8 cellular contexts compared by ENCODE assay signal in genomic region chr1:154182342-154183044, GRCh38. TPM values are rescaled to one million over a fixed set of nuclear protein-coding genes. Genes with fewer than 3 reads are reported as not detected.
DNase-seq lines count a peak whose midpoint lies in the region; ATAC-seq and TF ChIP-seq lines count a peak whose summit lies in the region.

No MANE protein-coding gene starts in this region.

- H3K36me3 Mint-ChIP-seq in Caco-2 (ENCODE audit: insufficient read depth, unreplicated experiment) (peaks cover 66% of the 10 kb centered on the region), type B pancreatic cell (peaks cover 15% of the 10 kb centered on the region)
- peaks cover 41 to 51% of the 10 kb centered on the region in 2 donors for H3K36me3 Mint-ChIP-seq in activated naive CD4-positive, alpha-beta T cell treated with anti-CD3 and anti-CD28 coated beads, Interleukin-2, amount 50 U/mL, for 72 hours

- CTCF ChIA-PET in Caco-2 (lab: Charles Lee): no interaction called here
- CTCF ChIA-PET in SK-N-SH (lab: Yijun Ruan, JAX): interaction anchor here (1.2 to 2.1 kb wide), 2 partner anchors 17 to 19 kb away, joined by 4 to 9 read pairs; no protein-coding TSS in a partner anchor

- no peaks in the 10 kb centered on the region for H3K9me3 ChIP-seq in Caco-2
- no peaks in the 10 kb centered on the region for H3K9me3 ChIP-seq in HUES6 (ENCODE audit: control insufficient read depth, insufficient read depth, low read depth, low read length)
- H3K9me3 ChIP-seq in SK-N-SH: no peaks in the 10 kb centered on the region
- H3K9me3 ChIP-seq in trophoblast cell (ENCODE audit: insufficient read depth, low read depth, low read length): no peaks in the 10 kb centered on the region

- peak overlapping the region; percentile 70 for H3K4me3 ChIP-seq in Caco-2 (ENCODE audit: low read depth, low read length)
- peak overlapping the region; percentile 94 for H3K4me3 ChIP-seq in HUES6 (ENCODE audit: low read depth, low read length)
- peak overlapping the region; percentile 92 to 98 for H3K4me3 ChIP-seq in SK-N-SH (ENCODE audit: low read depth in 2 of 2, low read length in 1 of 2)
- H3K4me3 ChIP-seq in trophoblast cell (ENCODE audit: low read depth, low read length): peak overlapping the region; percentile 99

- H4K8ac ChIP-seq in trophoblast cell (ENCODE audit: low read depth, low read length): peak overlapping the region; percentile 77

- no peaks in the 10 kb centered on the region for H3K9me3 Mint-ChIP-seq in Caco-2 (ENCODE audit: unreplicated experiment)
- H3K9me3 Mint-ChIP-seq in activated naive CD4-positive, alpha-beta T cell treated with anti-CD3 and anti-CD28 coated beads, Interleukin-2, amount 50 U/mL, for 72 hours: no peaks in the 10 kb centered on the region
- H3K9me3 Mint-ChIP-seq in type B pancreatic cell: no peaks in the 10 kb centered on the region

- H3F3A ChIP-seq in SK-N-SH (replicated peaks; ENCODE audit: insufficient read depth): peaks cover 18% of the 10 kb centered on the region

- under 1% methylated on average over 35 of the region's 36 CpGs for WGBS in SK-N-SH (ENCODE audit: low lambda C conversion rate)
- no CpG with 5 or more reads among the region's 36 CpGs for WGBS in trophoblast cell (ENCODE audit: extremely low coverage, insufficient coverage, insufficient read length)

- peak; percentile 43 for ATAC-seq in GM21360 (IDR thresholded peaks at IDR 0.05; ENCODE audit: unreplicated experiment)
- peak; percentile 73 to 77 for ATAC-seq in activated naive CD4-positive, alpha-beta T cell treated with anti-CD3 and anti-CD28 coated beads, Interleukin-2, amount 50 U/mL, for 72 hours
- ATAC-seq in Right ventricle myocardium superior (ENCODE audit: poor library complexity): peak; percentile 63

- H3K27ac ChIP-seq in HUES6 (ENCODE audit: low read depth, low read length) (peak overlapping the region; percentile 68), SK-N-SH (ENCODE audit: low read depth in 2 of 2, low read length in 1 of 2) (peak overlapping the region; percentile 86 to 93), trophoblast cell (ENCODE audit: low read depth, low read length) (peak overlapping the region; percentile 67)

- H3K27me3 ChIP-seq in Caco-2 (replicated peaks; ENCODE audit: control insufficient read depth, insufficient read depth, low read length) (no peaks in the 10 kb centered on the region), HUES6 (ENCODE audit: control insufficient read depth, insufficient read depth, low read length) (no peaks in the 10 kb centered on the region), SK-N-SH (ENCODE audit: insufficient read depth) (no peaks in the 10 kb centered on the region), trophoblast cell (ENCODE audit: insufficient read depth, low read length) (no peaks in the 10 kb centered on the region)

- H2BK5ac ChIP-seq in trophoblast cell (ENCODE audit: low read depth, low read length, poor library complexity): peak overlapping the region; percentile 71

- peak overlapping the region; percentile 28 for H2BK120ac ChIP-seq in trophoblast cell (ENCODE audit: insufficient read depth, low read length, poor library complexity)

- POLR2A ChIA-PET in Caco-2 (lab: Charles Lee): interaction anchor here (0.9 kb wide), 1 partner anchor 192 kb away, joined by 6 read pairs; the partner anchor contains the start of gene RPS27
- POLR2A ChIA-PET in SK-N-SH (lab: Yijun Ruan, JAX): interaction anchor here (0.5 to 1.2 kb wide), 3 partner anchors 11 to 192 kb away, joined by 4 to 6 read pairs (median 5); partner anchors contain the start of gene RPS27

- H2AFZ ChIP-seq in SK-N-SH (ENCODE audit: low read depth) (no peak overlapping the region), trophoblast cell (ENCODE audit: insufficient read depth, low read length, poor library complexity) (peak overlapping the region; percentile 48)

- H3K79me1 ChIP-seq in trophoblast cell (ENCODE audit: low read length): peaks cover 15% of the 10 kb centered on the region

- peaks cover 47% of the 10 kb centered on the region for H4K20me1 ChIP-seq in SK-N-SH (ENCODE audit: insufficient read depth)

- intact Hi-C loops in Caco-2 (cut with micrococcal nuclease; ENCODE audit: unreplicated experiment): loop anchor here (1.0 kb wide), 1 partner anchor 181 kb away; no protein-coding TSS in a partner anchor
- intact Hi-C loops in Right ventricle myocardium superior (cut with DNase I): no loop called here

- no peak for TF ChIP-seq RAD21 in SK-N-SH (IDR thresholded peaks at IDR 0.05; ENCODE audit: low read length)

- peak overlapping the region; percentile 84 for H3K4ac ChIP-seq in trophoblast cell (ENCODE audit: low read depth, low read length)

- H3K79me2 ChIP-seq in SK-N-SH (ENCODE audit: insufficient read depth): peaks cover 56% of the 10 kb centered on the region
- H3K79me2 ChIP-seq in trophoblast cell (ENCODE audit: control insufficient read depth, insufficient read depth, low read length, poor library complexity): peaks cover 32% of the 10 kb centered on the region

- BruUV-seq in Caco-2 (replicated peaks; lab: Mats Ljungman, UMichigan): no TSS peak

- H4K12ac ChIP-seq in trophoblast cell (ENCODE audit: low read depth, low read length): peak overlapping the region; percentile 65

- H3K9ac ChIP-seq in HUES6 (ENCODE audit: low read length) (peak overlapping the region; percentile 86), SK-N-SH (peak overlapping the region; percentile 90), trophoblast cell (ENCODE audit: low read length) (peak overlapping the region; percentile 95)

- peak overlapping the region; percentile 75 for H3K14ac ChIP-seq in trophoblast cell (ENCODE audit: low read length)

- H3K4me1 Mint-ChIP-seq in Caco-2 (ENCODE audit: low read depth, unreplicated experiment) (peaks cover 56% of the 10 kb centered on the region), type B pancreatic cell (ENCODE audit: unreplicated experiment) (peaks cover 48% of the 10 kb centered on the region)

- H3K36me3 ChIP-seq in Caco-2 (ENCODE audit: control insufficient read depth, insufficient read depth, low read length) (peaks cover 3% of the 10 kb centered on the region; the same call in 1 of the 2 replicates), HUES6 (ENCODE audit: control insufficient read depth, insufficient read depth, low read length) (peaks cover 26% of the 10 kb centered on the region), SK-N-SH (replicated peaks in 1 of 2; ENCODE audit: control insufficient read depth in 1 of 2, insufficient read depth in 2 of 2, low read length in 1 of 2) (peaks cover 16 to 19% of the 10 kb centered on the region in 2 experiments), trophoblast cell (ENCODE audit: control insufficient read depth in 1 of 2, insufficient read depth in 2 of 2, low read length in 2 of 2) (peaks cover 0 to under 1% of the 10 kb centered on the region in 2 experiments)

- peak overlapping the region; percentile 91 for H4K91ac ChIP-seq in trophoblast cell (ENCODE audit: low read depth, low read length)

- DNase-seq in Caco-2 (peak; percentile 76 to 84), SK-N-SH (peak; percentile 59), Right ventricle myocardium superior (peak; percentile 88), trophoblast cell (peak; percentile 24 to 53), type B pancreatic cell (ENCODE audit: extremely low spot score, unreplicated experiment) (peak; percentile 70)
- peak; percentile 75 to 87 for DNase-seq in activated naive CD4-positive, alpha-beta T cell treated with anti-CD3 and anti-CD28 coated beads, Interleukin-2, amount 50 U/mL, for 72 hours (ENCODE audit: low spot score in 2 of 2)

- H3K27me3 Mint-ChIP-seq in Caco-2 (ENCODE audit: insufficient read depth, unreplicated experiment): no peaks in the 10 kb centered on the region
- H3K27me3 Mint-ChIP-seq in type B pancreatic cell: peaks cover 4% of the 10 kb centered on the region

- H3K4me3 Mint-ChIP-seq in Caco-2 (ENCODE audit: unreplicated experiment): peak overlapping the region; percentile 92
- H3K4me3 Mint-ChIP-seq in type B pancreatic cell: peak overlapping the region; percentile 100

- TF ChIP-seq EP300 in SK-N-SH (IDR thresholded peaks at IDR 0.05; ENCODE audit: borderline replicate concordance in 1 of 2, low read depth in 1 of 2, low read length in 1 of 2): no peak

- H3K27ac Mint-ChIP-seq in Caco-2 (ENCODE audit: unreplicated experiment) (peak overlapping the region; percentile 96), type B pancreatic cell (peak overlapping the region; percentile 99)
- peak overlapping the region; percentile 91 to 96 for H3K27ac Mint-ChIP-seq in activated naive CD4-positive, alpha-beta T cell treated with anti-CD3 and anti-CD28 coated beads, Interleukin-2, amount 50 U/mL, for 72 hours

- H2AK5ac ChIP-seq in trophoblast cell (ENCODE audit: low read length): peak overlapping the region; percentile 81

- TF ChIP-seq CTCF in Caco-2 (IDR thresholded peaks at IDR 0.05; ENCODE audit: insufficient read depth in 1 of 2, low read depth in 1 of 2, low read length in 1 of 2, severe bottlenecking in 1 of 2, unreplicated experiment in 1 of 2) (peak in 1 of 2 experiments; percentile 14), SK-N-SH (IDR thresholded peaks at IDR 0.05) (peak; percentile 10; the same call in 1 of the 2 replicates), type B pancreatic cell (conservative IDR thresholded peaks at IDR 0.05) (no peak)

- H3K23ac ChIP-seq in trophoblast cell (ENCODE audit: low read length): no peak overlapping the region

- H3K4me2 ChIP-seq in SK-N-SH (peak overlapping the region; percentile 90), trophoblast cell (ENCODE audit: low read length) (peak overlapping the region; percentile 74)

- H3K4me1 ChIP-seq in Caco-2: peaks cover 59% of the 10 kb centered on the region
- peaks cover 49% of the 10 kb centered on the region for H3K4me1 ChIP-seq in HUES6 (ENCODE audit: control insufficient read depth, insufficient read depth, low read length)
- peaks cover 28 to 43% of the 10 kb centered on the region in 2 experiments; a peak in 3 of 4 replicates for H3K4me1 ChIP-seq in SK-N-SH (ENCODE audit: control insufficient read depth in 1 of 2, insufficient read depth in 2 of 2, low read depth in 1 of 2, low read length in 1 of 2)
- H3K4me1 ChIP-seq in trophoblast cell (ENCODE audit: control insufficient read depth in 1 of 2, insufficient read depth in 2 of 2, low read length in 2 of 2): peaks cover 13 to 18% of the 10 kb centered on the region in 2 experiments

- peak overlapping the region; percentile 43 for H3K18ac ChIP-seq in trophoblast cell (ENCODE audit: low read length)

- no peaks in the 10 kb centered on the region for H3K9me2 ChIP-seq in SK-N-SH

- H2BK12ac ChIP-seq in trophoblast cell (ENCODE audit: low read length): no peak overlapping the region

RNA-seq across cellular contexts. Expression of gene TPM3, which starts 9.4 kb away (rescaled TPM):
- total RNA-seq in Caco-2 (2022) (681 and 698 TPM in 2 replicates), Right ventricle myocardium superior (80.9 TPM), type B pancreatic cell (ENCODE audit: low replicate concordance) (263 and 371 TPM in 2 replicates)
- 324 and 359 TPM in 2 replicates for polyA plus RNA-seq in SK-N-SH (2012; rRNA removed)
- 391 and 506 TPM in 2 replicates for polyA plus RNA-seq in SK-N-SH (2012; cell fraction: cytosol; rRNA removed)
- 163 and 260 TPM in 2 replicates for polyA plus RNA-seq in SK-N-SH (2012; cell fraction: nucleus; rRNA removed)
- 100 to 1,000 TPM; 373 to 610 TPM for total RNA-seq in activated naive CD4-positive, alpha-beta T cell treated with anti-CD3 and anti-CD28 coated beads, Interleukin-2, amount 50 U/mL, for 72 hours
- polyA plus RNA-seq in trophoblast cell (2013): 374 and 377 TPM in 2 replicates

RNA-seq across cellular contexts. Expression of gene CFAP141, which starts 23.6 kb away (rescaled TPM):
- total RNA-seq in Caco-2 (2022) (not detected in 2 replicates), Right ventricle myocardium superior (not detected), type B pancreatic cell (ENCODE audit: low replicate concordance) (not detected in 2 replicates)
- not detected in 2 replicates for polyA plus RNA-seq in SK-N-SH (2012; rRNA removed)
- not detected in 2 replicates for polyA plus RNA-seq in SK-N-SH (2012; cell fraction: cytosol; rRNA removed)
- polyA plus RNA-seq in SK-N-SH (2012; cell fraction: nucleus; rRNA removed): not detected in 2 replicates
- total RNA-seq in activated naive CD4-positive, alpha-beta T cell treated with anti-CD3 and anti-CD28 coated beads, Interleukin-2, amount 50 U/mL, for 72 hours: not detected
- polyA plus RNA-seq in trophoblast cell (2013): not detected in 2 replicates

RNA-seq across cellular contexts. Expression of gene NUP210L, which starts 27.6 kb away (rescaled TPM):
- total RNA-seq in Caco-2 (2022) (0.07 and 0.19 TPM in 2 replicates), Right ventricle myocardium superior (0.43 TPM), type B pancreatic cell (ENCODE audit: low replicate concordance) (0.07 TPM in 1 of 2 replicates, not detected in the other)
- polyA plus RNA-seq in SK-N-SH (2012; rRNA removed): not detected in 2 replicates
- not detected in 2 replicates for polyA plus RNA-seq in SK-N-SH (2012; cell fraction: cytosol; rRNA removed)
- polyA plus RNA-seq in SK-N-SH (2012; cell fraction: nucleus; rRNA removed): 0.02 TPM in 1 of 2 replicates, not detected in the other
- total RNA-seq in activated naive CD4-positive, alpha-beta T cell treated with anti-CD3 and anti-CD28 coated beads, Interleukin-2, amount 50 U/mL, for 72 hours: under 1 TPM; 0.10 to 0.11 TPM
- 0.01 and 0.03 TPM in 2 replicates for polyA plus RNA-seq in trophoblast cell (2013)

RNA-seq across cellular contexts. Expression of gene UBAP2L, which starts 38.3 kb away (rescaled TPM):
- total RNA-seq in Caco-2 (2022): 195 and 198 TPM in 2 replicates
- polyA plus RNA-seq in SK-N-SH (2012; rRNA removed): 146 and 161 TPM in 2 replicates
- polyA plus RNA-seq in SK-N-SH (2012; cell fraction: cytosol; rRNA removed): 111 and 115 TPM in 2 replicates
- polyA plus RNA-seq in SK-N-SH (2012; cell fraction: nucleus; rRNA removed): 191 and 357 TPM in 2 replicates
- total RNA-seq in activated naive CD4-positive, alpha-beta T cell treated with anti-CD3 and anti-CD28 coated beads, Interleukin-2, amount 50 U/mL, for 72 hours: 100 to 1,000 TPM; 188 to 240 TPM
- total RNA-seq in Right ventricle myocardium superior: 91.2 TPM
- polyA plus RNA-seq in trophoblast cell (2013): 162 and 163 TPM in 2 replicates
- 188 and 216 TPM in 2 replicates for total RNA-seq in type B pancreatic cell (ENCODE audit: low replicate concordance)

Comparison
In these comparisons a context has a peak if more than half of its experiments do, and no peak if none do; other contexts are left out.
1. Peak in every context shown above with its lines: DNase-seq, ATAC-seq, H3K4me3 ChIP-seq and H3K27ac ChIP-seq.